Comparison of ENCODE assay signal across 8 cellular contexts in genomic region chr17:29617125-29617480, GRCh38. TPM values are rescaled to one million over a fixed set of nuclear protein-coding genes. Genes with fewer than 3 reads are reported as not detected.
A peak's percentile ranks its signal among the peaks of the same experiment; 100 is the strongest.
DNase-seq lines count a peak whose midpoint lies in the region; ATAC-seq and TF ChIP-seq lines count a peak whose summit lies in the region.

No MANE protein-coding gene starts in this region.

- H3K36me3 Mint-ChIP-seq in activated CD8-positive, alpha-beta memory T cell treated with anti-CD3 and anti-CD28 coated beads, Interleukin-2, amount 10 ng/mL, durations not matched to agents 7 days and 5 days, result no peaks in the 10 kb centered on the region
- no peaks in the 10 kb centered on the region for H3K36me3 Mint-ChIP-seq in endothelial cell (ENCODE audit: low read depth, unreplicated experiment)

- peaks cover 17% of the 10 kb centered on the region for H3K27me3 Mint-ChIP-seq in activated CD8-positive, alpha-beta memory T cell treated with anti-CD3 and anti-CD28 coated beads, Interleukin-2, amount 10 ng/mL, durations not matched to agents 7 days and 5 days
- peaks cover 32% of the 10 kb centered on the region for H3K27me3 Mint-ChIP-seq in endothelial cell (ENCODE audit: unreplicated experiment)

- H3K4me3 Mint-ChIP-seq in activated CD8-positive, alpha-beta memory T cell treated with anti-CD3 and anti-CD28 coated beads, Interleukin-2, amount 10 ng/mL, durations not matched to agents 7 days and 5 days, result peak overlapping the region; percentile 80
- peak overlapping the region; percentile 74 for H3K4me3 Mint-ChIP-seq in endothelial cell (ENCODE audit: unreplicated experiment)

- peaks cover 12% of the 10 kb centered on the region for H3K27me3 ChIP-seq in mononuclear cell (ENCODE audit: insufficient read depth, low read length)

- peak overlapping the region; percentile 95 for H3K27ac Mint-ChIP-seq in activated CD8-positive, alpha-beta memory T cell treated with anti-CD3 and anti-CD28 coated beads, Interleukin-2, amount 10 ng/mL, durations not matched to agents 7 days and 5 days
- H3K27ac Mint-ChIP-seq in endothelial cell (ENCODE audit: unreplicated experiment), result no peak overlapping the region

- ATAC-seq in HG03066 (IDR thresholded peaks at IDR 0.05; ENCODE audit: low read depth, unreplicated experiment) (peak; percentile 40), HG02840 (IDR thresholded peaks at IDR 0.05; ENCODE audit: low FRiP score, unreplicated experiment) (no peak)
- peak; percentile 71 for ATAC-seq in activated CD8-positive, alpha-beta memory T cell treated with anti-CD3 and anti-CD28 coated beads, Interleukin-2, amount 10 ng/mL, durations not matched to agents 7 days and 5 days

- H3K9me3 ChIP-seq in mononuclear cell (ENCODE audit: low read depth, low read length), result no peaks in the 10 kb centered on the region

- TF ChIP-seq CTCF in endothelial cell (IDR thresholded peaks at IDR 0.05; ENCODE audit: unreplicated experiment), result peak; percentile 74

- H3K9me3 Mint-ChIP-seq in activated CD8-positive, alpha-beta memory T cell treated with anti-CD3 and anti-CD28 coated beads, Interleukin-2, amount 10 ng/mL, durations not matched to agents 7 days and 5 days (ENCODE audit: low read depth), result no peaks in the 10 kb centered on the region
- H3K9me3 Mint-ChIP-seq in endothelial cell (ENCODE audit: unreplicated experiment), result no peaks in the 10 kb centered on the region

- H3K4me1 Mint-ChIP-seq in activated CD8-positive, alpha-beta memory T cell treated with anti-CD3 and anti-CD28 coated beads, Interleukin-2, amount 10 ng/mL, durations not matched to agents 7 days and 5 days, result peaks cover 48% of the 10 kb centered on the region
- H3K4me1 Mint-ChIP-seq in endothelial cell (ENCODE audit: unreplicated experiment), result peaks cover 18% of the 10 kb centered on the region

- peak; percentile 35 for DNase-seq in GF-D8 (lab: John Stamatoyannopoulos, UW)
- peak; percentile 69 for DNase-seq in NCI-H524 treated with DMSO at 0.1 percent for 48 hours (lab: John Stamatoyannopoulos, UW)
- peak; percentile 96 for DNase-seq in activated CD8-positive, alpha-beta memory T cell treated with anti-CD3 and anti-CD28 coated beads, Interleukin-2, amount 10 ng/mL, durations not matched to agents 7 days and 5 days
- peak; percentile 91 for DNase-seq in endothelial cell (ENCODE audit: low spot score)
- DNase-seq in stimulated activated CD8-positive, alpha-beta memory T cell treated with anti-CD3 and anti-CD28 coated beads, Interleukin-4, amount 100 ng/mL, for 1 hour (ENCODE audit: low read depth in 2 of 2, low spot score in 1 of 2), result peak; percentile 64 to 77

- CTCF ChIA-PET in activated CD8-positive, alpha-beta memory T cell treated with anti-CD3 and anti-CD28 coated beads, Interleukin-2, amount 10 ng/mL, durations not matched to agents 7 days and 5 days (lab: Charles Lee), result interaction anchor here (0.7 to 24.4 kb wide), 39 partner anchors 10 to 703 kb away, joined by 3 to 458 read pairs (median 6); partner anchors contain the start of genes ABHD15, ANKRD13B, SSH2 and TP53I13

- H3K4me1 ChIP-seq in mononuclear cell (ENCODE audit: insufficient read depth, low read length), result peaks cover 64% of the 10 kb centered on the region

- H3K4me3 ChIP-seq in mononuclear cell (ENCODE audit: low read length), result peak overlapping the region; percentile 42

RNA-seq across cellular contexts. Expression of gene CORO6, which starts 5.6 kb away (rescaled TPM):
- 1 to 10 TPM; 2.7 to 7.0 TPM for total RNA-seq in activated CD8-positive, alpha-beta memory T cell treated with anti-CD3 and anti-CD28 coated beads, Interleukin-2, amount 10 ng/mL, durations not matched to agents 7 days and 5 days
- total RNA-seq in endothelial cell (ENCODE audit: unreplicated experiment), result 13.0 TPM
- total RNA-seq in mononuclear cell, result 0.31 TPM

RNA-seq across cellular contexts. Expression of gene ANKRD13B, which starts 24.2 kb away (rescaled TPM):
- total RNA-seq in activated CD8-positive, alpha-beta memory T cell treated with anti-CD3 and anti-CD28 coated beads, Interleukin-2, amount 10 ng/mL, durations not matched to agents 7 days and 5 days, result 10 to 100 TPM; 15.6 to 20.1 TPM
- total RNA-seq in endothelial cell (ENCODE audit: unreplicated experiment) (7.6 TPM), mononuclear cell (1.3 TPM)

RNA-seq across cellular contexts. Expression of gene GIT1, which starts 27.7 kb away (rescaled TPM):
- total RNA-seq in activated CD8-positive, alpha-beta memory T cell treated with anti-CD3 and anti-CD28 coated beads, Interleukin-2, amount 10 ng/mL, durations not matched to agents 7 days and 5 days, result 10 to 100 TPM; 69.5 to 79.5 TPM
- 116 TPM for total RNA-seq in endothelial cell (ENCODE audit: unreplicated experiment)
- 17.5 TPM for total RNA-seq in mononuclear cell

RNA-seq across cellular contexts. Expression of gene TP53I13, which starts 48.6 kb away (rescaled TPM):
- total RNA-seq in activated CD8-positive, alpha-beta memory T cell treated with anti-CD3 and anti-CD28 coated beads, Interleukin-2, amount 10 ng/mL, durations not matched to agents 7 days and 5 days, result 100 to 1,000 TPM in 1 of 2 experiments, 10 to 100 TPM in 1; 97.0 to 131 TPM
- total RNA-seq in endothelial cell (ENCODE audit: unreplicated experiment), result 15.7 TPM
- 25.0 TPM for total RNA-seq in mononuclear cell

RNA-seq across cellular contexts. Expression of gene ABHD15, which starts 50.3 kb away (rescaled TPM):
- total RNA-seq in activated CD8-positive, alpha-beta memory T cell treated with anti-CD3 and anti-CD28 coated beads, Interleukin-2, amount 10 ng/mL, durations not matched to agents 7 days and 5 days, result 10 to 100 TPM; 20.0 to 20.3 TPM
- total RNA-seq in endothelial cell (ENCODE audit: unreplicated experiment) (1.7 TPM), mononuclear cell (8.9 TPM)

Comparison
In these comparisons a context has a peak if more than half of its experiments do, and no peak if none do; other contexts are left out.
1. DNase-seq: peak in every context shown above with its lines; median percentile 96 in activated CD8-positive, alpha-beta memory T cell treated with anti-CD3 and anti-CD28 coated beads, Interleukin-2, amount 10 ng/mL, durations not matched to agents 7 days and 5 days; 91 in endothelial cell; 70 in stimulated activated CD8-positive, alpha-beta memory T cell treated with anti-CD3 and anti-CD28 coated beads, Interleukin-4, amount 100 ng/mL, for 1 hour; 69 in NCI-H524 treated with DMSO at 0.1 percent for 48 hours; 35 in GF-D8.